24 cellular contexts compared by ENCODE assay signal in the genomic region with DNA sequence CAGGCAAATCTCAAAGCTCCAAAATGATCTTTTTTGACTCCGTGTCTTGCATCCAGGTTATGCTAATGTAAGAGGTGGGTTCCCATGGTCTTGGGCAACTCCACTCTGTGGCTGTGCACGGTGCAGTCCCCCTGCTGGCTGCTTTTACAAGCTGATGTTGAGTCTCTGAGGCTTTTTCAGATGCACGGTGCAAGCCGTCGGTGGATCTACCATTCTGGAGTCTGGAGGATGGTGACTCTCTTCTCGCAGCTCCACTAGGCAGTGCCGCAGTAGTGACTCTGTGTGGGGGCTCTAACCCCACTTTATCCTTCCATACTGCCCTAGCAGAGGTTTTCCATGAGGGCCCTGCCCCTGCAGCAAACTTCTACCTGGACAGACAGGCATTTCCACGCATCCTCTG.
"Had no signal": no experiment of that assay in that cellular context is flagged by ENCODE, and none has a peak within 500 bp of the region (broad histone marks: within the 10 kb centered on the region; RNA-seq: fewer than 3 reads in every experiment).

No MANE protein-coding gene starts in this region.

- DNase-seq: colonic mucosa; cortex of kidney; effector CD8-positive, alpha-beta T cell; effector memory CD8-positive, alpha-beta T cell; endodermal cell; erythroblast; esophagus squamous epithelium; foreskin fibroblast; foreskin melanocyte; gastrocnemius medialis; glutamatergic neuron; head of caudate nucleus; heart right ventricle; hippocampal formation; left cardiac atrium; left ventricle myocardium superior; lower lobe of right lung; mesenchymal stem cell had no signal

- H3K4me1 ChIP-seq: colonic mucosa, esophagus squamous epithelium, gastrocnemius medialis, heart right ventricle, left lung, lower lobe of right lung had no signal

- ATAC-seq: effector memory CD8-positive, alpha-beta T cell; esophagus mucosa; gastrocnemius medialis; heart right ventricle; left cardiac atrium; left lung; left ventricle myocardium superior; lower lobe of right lung had no signal

- H3K27me3 ChIP-seq: colonic mucosa, esophagus squamous epithelium, gastrocnemius medialis, heart right ventricle, left lung had no signal

- FAIRE-seq: endometrium, islet of Langerhans, keratinocyte had no signal

- H3K27ac ChIP-seq: colonic mucosa, epithelial cell of prostate, esophagus squamous epithelium, gastrocnemius medialis, heart right ventricle, left lung, lower lobe of right lung had no signal

- H3K9me3 ChIP-seq: colonic mucosa, gastrocnemius medialis, lower lobe of right lung had no signal

- H3K4me3 ChIP-seq: colonic mucosa, esophagus squamous epithelium, gastrocnemius medialis, heart right ventricle, left lung, lower lobe of right lung had no signal

- H3K36me3 ChIP-seq: colonic mucosa, esophagus squamous epithelium, gastrocnemius medialis, heart right ventricle, left lung, lower lobe of right lung had no signal
